ENCODE assay signal across 25 cellular contexts in genomic region chr1:101905298-101905794, GRCh38.
A peak's percentile ranks its signal among the peaks of the same experiment; 100 is the strongest.
DNase-seq lines count a peak whose midpoint lies in the region; ATAC-seq lines count a peak whose summit lies in the region.
"Had no signal": no experiment of that assay in that cellular context is flagged by ENCODE, and none has a peak within 500 bp of the region (broad histone marks: within the 10 kb centered on the region; RNA-seq: fewer than 3 reads in every experiment).

No MANE protein-coding gene starts in this region.

- no peaks in the 10 kb centered on the region for H3K36me3 ChIP-seq in neuronal stem cell (replicated peaks in 1 of 2; ENCODE audit: control insufficient read depth in 2 of 2, insufficient read depth in 2 of 2, low read length in 2 of 2)
- H3K36me3 ChIP-seq: cardiac muscle cell, colonic mucosa, tibial nerve had no signal

- no peak overlapping the region for H2BK15ac ChIP-seq in neuronal stem cell (ENCODE audit: low read length)

- H3K23ac ChIP-seq in neuronal stem cell (ENCODE audit: low read depth, low read length, poor library complexity) = no peak overlapping the region

- no peak overlapping the region for H4K8ac ChIP-seq in neuronal stem cell (ENCODE audit: low read depth, low read length)

- H3K4me2 ChIP-seq in neuronal stem cell (ENCODE audit: insufficient read depth, low read length, poor library complexity, severe bottlenecking) = no peak overlapping the region
- H3K4me2 ChIP-seq: PC-9 had no signal

- no CpG with 5 or more reads among the region's 2 CpGs for WGBS in neuronal stem cell (ENCODE audit: extremely low coverage in 2 of 2, insufficient read length in 2 of 2, insufficient replicate concordance in 1 of 2), 2 donors

- H3K9ac ChIP-seq in neuronal stem cell (ENCODE audit: low read depth, low read length, poor library complexity) = no peak overlapping the region

- H3K9me3 ChIP-seq in neuronal stem cell (replicated peaks in 1 of 2; ENCODE audit: control insufficient read depth in 2 of 2, insufficient read depth in 1 of 2, low read depth in 1 of 2, low read length in 2 of 2) = no peaks in the 10 kb centered on the region
- H3K9me3 ChIP-seq: colonic mucosa, tibial nerve had no signal

- H3K4me1 ChIP-seq in neuronal stem cell (ENCODE audit: control insufficient read depth in 2 of 2, insufficient read depth in 1 of 2, low read depth in 1 of 2, low read length in 2 of 2) = peaks cover 5 to 13% of the 10 kb centered on the region in 2 donors
- H3K4me1 ChIP-seq: colonic mucosa, tibial nerve had no signal

- H2AK5ac ChIP-seq in neuronal stem cell (ENCODE audit: low read depth, low read length) = no peak overlapping the region

- no peaks in the 10 kb centered on the region for H3K79me1 ChIP-seq in neuronal stem cell (ENCODE audit: low read depth, low read length)

- peak overlapping the region; percentile 74 for H2AFZ ChIP-seq in neuronal stem cell (ENCODE audit: low read length)
- H2AFZ ChIP-seq: PC-9 had no signal

- no peak overlapping the region for H4K91ac ChIP-seq in neuronal stem cell (ENCODE audit: low read depth, low read length, poor library complexity)

- no peak overlapping the region for H2BK120ac ChIP-seq in neuronal stem cell (ENCODE audit: low read depth, low read length)

- no peak overlapping the region for H3K27ac ChIP-seq in neuronal stem cell (replicated peaks; ENCODE audit: low read length)
- H3K27ac ChIP-seq: cardiac muscle cell, colonic mucosa, epithelial cell of prostate, PC-9, tibial nerve had no signal

- H3K27me3 ChIP-seq in neuronal stem cell (ENCODE audit: control insufficient read depth in 3 of 3, insufficient read depth in 3 of 3, low read depth in 1 of 3, low read length in 3 of 3) = no peaks in the 10 kb centered on the region
- H3K27me3 ChIP-seq: cardiac muscle cell, colonic mucosa, tibial nerve had no signal

- H3K4ac ChIP-seq in neuronal stem cell (ENCODE audit: low read length) = no peak overlapping the region

- no peak overlapping the region for H2BK12ac ChIP-seq in neuronal stem cell (ENCODE audit: low read length)

- no peak overlapping the region for H3K14ac ChIP-seq in neuronal stem cell (ENCODE audit: low read length)

- ATAC-seq in GM21526 (IDR thresholded peaks at IDR 0.05; ENCODE audit: low FRiP score, unreplicated experiment) (no peak), HG03097 (IDR thresholded peaks at IDR 0.05; ENCODE audit: low FRiP score, unreplicated experiment) (no peak)
- ATAC-seq: naive thymus-derived CD4-positive, alpha-beta T cell; Right ventricle myocardium inferior had no signal

- peak; percentile 10 for DNase-seq in NCI-H510A treated with DMSO at 0.1 percent for 48 hours (lab: John Stamatoyannopoulos, UW)
- no peak for DNase-seq in NCI-H510A (lab: John Stamatoyannopoulos, UW)
- peak; percentile 51 to 87 for DNase-seq in NCI-H2081 (lab: John Stamatoyannopoulos, UW)
- peak; percentile 20 for DNase-seq in NOMO-1 treated with dmso at 0.1 percent for 144 hours (lab: John Stamatoyannopoulos, UW; ENCODE audit: unreplicated experiment)
- DNase-seq in neuronal stem cell (ENCODE audit: low spot score) = no peak
- DNase-seq in stimulated activated CD4-positive, alpha-beta T cell treated with anti-CD3 and anti-CD28 coated beads, Interleukin-12 subunit alpha, Interleukin-12 subunit beta, amount 100 ng/mL, for 4 hours = no peak
- DNase-seq: activated CD4-positive, CD25-positive, alpha-beta regulatory T cell; AML-193; anterior cingulate cortex; CD4-positive, alpha-beta memory T cell; colonic mucosa; DMS 273 treated with DMSO at 0.1 percent for 48 hours; effector CD8-positive, alpha-beta T cell; islet precursor cell; naive thymus-derived CD4-positive, alpha-beta T cell; NCI-H2171 treated with DMSO at 0.1 percent for 48 hours; NCI-H82; PC-9; stimulated activated CD8-positive, alpha-beta memory T cell treated with anti-CD3 and anti-CD28 coated beads, Interleukin-4, amount 100 ng/mL, for 48 hours had no signal

- no peak overlapping the region for H3K18ac ChIP-seq in neuronal stem cell (ENCODE audit: low read length)

- no peak overlapping the region for H3K4me3 ChIP-seq in neuronal stem cell (ENCODE audit: low read length in 2 of 2)
- H3K4me3 ChIP-seq: cardiac muscle cell, colonic mucosa, PC-9, tibial nerve had no signal

- H2BK5ac ChIP-seq in neuronal stem cell (ENCODE audit: low read length) = no peak overlapping the region

Comparison
In these comparisons a context has a peak if more than half of its experiments do, and no peak if none do; other contexts are left out.
1. DNase-seq: peak in NCI-H510A treated with DMSO at 0.1 percent for 48 hours (single experiment), NCI-H2081 (2 of 2) and NOMO-1 treated with dmso at 0.1 percent for 144 hours (single experiment); none in NCI-H510A (single experiment), neuronal stem cell (single experiment) and stimulated activated CD4-positive, alpha-beta T cell treated with anti-CD3 and anti-CD28 coated beads, Interleukin-12 subunit alpha, Interleukin-12 subunit beta, amount 100 ng/mL, for 4 hours (single experiment).